14 cellular contexts compared by ENCODE assay signal in genomic region chr1:47984175-47984789, GRCh38. TPM values are rescaled to one million over a fixed set of nuclear protein-coding genes. Genes with fewer than 3 reads are reported as not detected.
DNase-seq lines count a peak whose midpoint lies in the region; ATAC-seq and TF ChIP-seq lines count a peak whose summit lies in the region.
"Had no signal": no experiment of that assay in that cellular context is flagged by ENCODE, and none has a peak within 500 bp of the region (broad histone marks: within the 10 kb centered on the region; RNA-seq: fewer than 3 reads in every experiment).

No MANE protein-coding gene starts in this region.

- intact Hi-C loops in activated CD8-positive, alpha-beta T cell treated with anti-CD3 and anti-CD28 coated beads for 36 hours (cut with micrococcal nuclease): no loop called here
- intact Hi-C loops in left cardiac atrium (cut with DNase I): no loop called here
- intact Hi-C loops in upper lobe of right lung (cut with DNase I): no loop called here

- H3K4me1 Mint-ChIP-seq in activated CD8-positive, alpha-beta T cell treated with anti-CD3 and anti-CD28 coated beads for 36 hours (ENCODE audit: low read depth): peaks cover 3% of the 10 kb centered on the region
- peaks cover 3% of the 10 kb centered on the region for H3K4me1 Mint-ChIP-seq in activated CD8-positive, alpha-beta T cell treated with anti-CD3 and anti-CD28 coated beads, Interleukin-2, amount 10 ng/mL, durations not matched to agents 7 days and 5 days (ENCODE audit: low read depth)
- peaks cover 31% of the 10 kb centered on the region for H3K4me1 Mint-ChIP-seq in mesothelial cell of epicardium

- peak; percentile 49 for ATAC-seq in activated CD8-positive, alpha-beta T cell treated with anti-CD3 and anti-CD28 coated beads for 36 hours
- ATAC-seq in activated CD8-positive, alpha-beta T cell treated with anti-CD3 and anti-CD28 coated beads, Interleukin-2, amount 10 ng/mL, durations not matched to agents 7 days and 5 days: no peak
- ATAC-seq in left cardiac atrium (peak; percentile 58 to 64), upper lobe of right lung (peak; percentile 6), SK-N-SH treated with all-trans-retinoic acid at 6 μM for 48 hours (no peak)
- ATAC-seq: activated CD4-positive, CD25-positive, alpha-beta regulatory T cell treated with anti-CD3 and anti-CD28 coated beads, Interleukin-2, amount 50 U/mL, for 24 hours; effector memory CD8-positive, alpha-beta T cell; sciatic nerve had no signal

- peak; percentile 15 for DNase-seq in activated CD8-positive, alpha-beta T cell treated with anti-CD3 and anti-CD28 coated beads for 36 hours
- DNase-seq in activated CD8-positive, alpha-beta T cell treated with anti-CD3 and anti-CD28 coated beads, Interleukin-2, amount 10 ng/mL, durations not matched to agents 7 days and 5 days: no peak
- DNase-seq in left cardiac atrium (peak; percentile 81), mesothelial cell of epicardium (ENCODE audit: low spot score in 2 of 2, unreplicated experiment in 2 of 2) (peak in 1 of 2 experiments; percentile 46), upper lobe of right lung (no peak), G401 (ENCODE audit: low spot score) (no peak), NCI-H128 (lab: John Stamatoyannopoulos, UW; ENCODE audit: unreplicated experiment) (no peak)
- DNase-seq: effector memory CD8-positive, alpha-beta T cell; NCI-H2171 had no signal

- H3K36me3 Mint-ChIP-seq in activated CD8-positive, alpha-beta T cell treated with anti-CD3 and anti-CD28 coated beads for 36 hours (ENCODE audit: low read depth): no peaks in the 10 kb centered on the region
- H3K36me3 Mint-ChIP-seq in activated CD8-positive, alpha-beta T cell treated with anti-CD3 and anti-CD28 coated beads, Interleukin-2, amount 10 ng/mL, durations not matched to agents 7 days and 5 days (ENCODE audit: low read depth): no peaks in the 10 kb centered on the region
- no peaks in the 10 kb centered on the region for H3K36me3 Mint-ChIP-seq in mesothelial cell of epicardium

- H3K36me3 ChIP-seq in upper lobe of right lung: no peaks in the 10 kb centered on the region
- H3K36me3 ChIP-seq: tibial nerve had no signal

- no peak overlapping the region for H3K4me3 ChIP-seq in upper lobe of right lung
- H3K4me3 ChIP-seq: tibial nerve had no signal

- no peak for TF ChIP-seq CTCF in activated CD8-positive, alpha-beta T cell treated with anti-CD3 and anti-CD28 coated beads for 36 hours (IDR thresholded peaks at IDR 0.05)
- TF ChIP-seq CTCF in mesothelial cell of epicardium (IDR thresholded peaks at IDR 0.05; ENCODE audit: unreplicated experiment) (no peak), upper lobe of right lung (IDR thresholded peaks at IDR 0.05) (no peak)

- H3K27me3 ChIP-seq in upper lobe of right lung: peaks cover 15% of the 10 kb centered on the region
- H3K27me3 ChIP-seq: tibial nerve had no signal

- CTCF ChIA-PET in activated CD8-positive, alpha-beta T cell treated with anti-CD3 and anti-CD28 coated beads for 36 hours (lab: Charles Lee): no interaction called here
- CTCF ChIA-PET in activated CD8-positive, alpha-beta T cell treated with anti-CD3 and anti-CD28 coated beads, Interleukin-2, amount 10 ng/mL, durations not matched to agents 7 days and 5 days (lab: Charles Lee): no interaction called here

- no peak overlapping the region for H3K27ac ChIP-seq in upper lobe of right lung
- H3K27ac ChIP-seq: tibial nerve had no signal

- POLR2A ChIA-PET in activated CD8-positive, alpha-beta T cell treated with anti-CD3 and anti-CD28 coated beads for 36 hours (lab: Charles Lee): interaction anchor here (1.0 kb wide), 1 partner anchor 29 kb away, joined by 3 read pairs; no protein-coding TSS in a partner anchor
- POLR2A ChIA-PET in activated CD8-positive, alpha-beta T cell treated with anti-CD3 and anti-CD28 coated beads, Interleukin-2, amount 10 ng/mL, durations not matched to agents 7 days and 5 days (lab: Charles Lee): no interaction called here

- no peaks in the 10 kb centered on the region for H3K9me3 ChIP-seq in upper lobe of right lung
- H3K9me3 ChIP-seq: tibial nerve had no signal

- peaks cover 46% of the 10 kb centered on the region for H3K27me3 Mint-ChIP-seq in activated CD8-positive, alpha-beta T cell treated with anti-CD3 and anti-CD28 coated beads for 36 hours
- peaks cover 47% of the 10 kb centered on the region for H3K27me3 Mint-ChIP-seq in activated CD8-positive, alpha-beta T cell treated with anti-CD3 and anti-CD28 coated beads, Interleukin-2, amount 10 ng/mL, durations not matched to agents 7 days and 5 days (ENCODE audit: low read depth)
- peaks cover 96% of the 10 kb centered on the region for H3K27me3 Mint-ChIP-seq in mesothelial cell of epicardium (ENCODE audit: low read depth)

- H3K27ac Mint-ChIP-seq in activated CD8-positive, alpha-beta T cell treated with anti-CD3 and anti-CD28 coated beads for 36 hours: no peak overlapping the region
- no peak overlapping the region for H3K27ac Mint-ChIP-seq in activated CD8-positive, alpha-beta T cell treated with anti-CD3 and anti-CD28 coated beads, Interleukin-2, amount 10 ng/mL, durations not matched to agents 7 days and 5 days
- no peak overlapping the region for H3K27ac Mint-ChIP-seq in mesothelial cell of epicardium
- H3K27ac Mint-ChIP-seq: effector memory CD8-positive, alpha-beta T cell had no signal

- H3K4me1 ChIP-seq in upper lobe of right lung: no peaks in the 10 kb centered on the region

- H3K4me3 Mint-ChIP-seq in activated CD8-positive, alpha-beta T cell treated with anti-CD3 and anti-CD28 coated beads for 36 hours: no peak overlapping the region
- H3K4me3 Mint-ChIP-seq in activated CD8-positive, alpha-beta T cell treated with anti-CD3 and anti-CD28 coated beads, Interleukin-2, amount 10 ng/mL, durations not matched to agents 7 days and 5 days: no peak overlapping the region
- peak overlapping the region; percentile 1 for H3K4me3 Mint-ChIP-seq in mesothelial cell of epicardium
- H3K4me3 Mint-ChIP-seq: effector memory CD8-positive, alpha-beta T cell had no signal

- H3K9me3 Mint-ChIP-seq in activated CD8-positive, alpha-beta T cell treated with anti-CD3 and anti-CD28 coated beads for 36 hours: no peaks in the 10 kb centered on the region
- H3K9me3 Mint-ChIP-seq in activated CD8-positive, alpha-beta T cell treated with anti-CD3 and anti-CD28 coated beads, Interleukin-2, amount 10 ng/mL, durations not matched to agents 7 days and 5 days (ENCODE audit: insufficient read depth): no peaks in the 10 kb centered on the region
- no peaks in the 10 kb centered on the region for H3K9me3 Mint-ChIP-seq in mesothelial cell of epicardium
- H3K9me3 Mint-ChIP-seq: effector memory CD8-positive, alpha-beta T cell had no signal

- in situ Hi-C loops in G401 (cut with HindIII; ENCODE audit: low sequenced_read_pairs): no loop called here

TF ChIP-seq in SK-N-SH treated with all-trans-retinoic acid at 6 μM for 48 hours, 23 proteins besides CTCF, POLR2A, EP300 and RAD21:
- TF ChIP-seq BACH2 (CRISPR knock-in tag; IDR thresholded peaks at IDR 0.05; ENCODE audit: borderline replicate concordance) (no peak), ZNF8 (CRISPR knock-in tag; IDR thresholded peaks at IDR 0.05) (no peak), ISL1 (CRISPR knock-in tag; IDR thresholded peaks at IDR 0.05) (no peak), ARNTL (CRISPR knock-in tag; IDR thresholded peaks at IDR 0.05; ENCODE audit: borderline replicate concordance, low read depth) (no peak), ZFP3 (CRISPR knock-in tag; IDR thresholded peaks at IDR 0.05) (no peak), CSDC2 (CRISPR knock-in tag; IDR thresholded peaks at IDR 0.05) (no peak), SNAI2 (CRISPR knock-in tag; IDR thresholded peaks at IDR 0.05) (no peak), PATZ1 (CRISPR knock-in tag; IDR thresholded peaks at IDR 0.05; ENCODE audit: borderline replicate concordance) (no peak), ZFP30 (CRISPR knock-in tag; IDR thresholded peaks at IDR 0.05) (no peak)

RNA-seq across cellular contexts. Expression of gene TRABD2B, which starts 12.9 kb away (rescaled TPM):
- total RNA-seq in activated CD8-positive, alpha-beta T cell treated with anti-CD3 and anti-CD28 coated beads for 36 hours: not detected
- not detected for total RNA-seq in activated CD8-positive, alpha-beta T cell treated with anti-CD3 and anti-CD28 coated beads, Interleukin-2, amount 10 ng/mL, durations not matched to agents 7 days and 5 days
- total RNA-seq in left cardiac atrium: 1 to 10 TPM; 6.2 to 7.6 TPM
- total RNA-seq in mesothelial cell of epicardium: 5.8 to 6.2 TPM (median 6.0 TPM) in 3 replicates
- total RNA-seq in upper lobe of right lung: 1.2 TPM
- not detected in 2 replicates for total RNA-seq in G401 (2014; rRNA removed; shearing (Covaris generic))
- total RNA-seq: M059J had no signal

Comparison
In these comparisons a context has a peak if more than half of its experiments do, and no peak if none do; other contexts are left out.
1. ATAC-seq: peak in activated CD8-positive, alpha-beta T cell treated with anti-CD3 and anti-CD28 coated beads for 36 hours (single experiment), left cardiac atrium (2 of 2) and upper lobe of right lung (single experiment); none in activated CD8-positive, alpha-beta T cell treated with anti-CD3 and anti-CD28 coated beads, Interleukin-2, amount 10 ng/mL, durations not matched to agents 7 days and 5 days (single experiment) and SK-N-SH treated with all-trans-retinoic acid at 6 μM for 48 hours (single experiment).
2. DNase-seq: peak in activated CD8-positive, alpha-beta T cell treated with anti-CD3 and anti-CD28 coated beads for 36 hours (single experiment) and left cardiac atrium (single experiment); none in activated CD8-positive, alpha-beta T cell treated with anti-CD3 and anti-CD28 coated beads, Interleukin-2, amount 10 ng/mL, durations not matched to agents 7 days and 5 days (single experiment), upper lobe of right lung (single experiment), G401 (single experiment) and NCI-H128 (single experiment).